Comparison of ENCODE assay signal across 16 cellular contexts in the genomic region with DNA sequence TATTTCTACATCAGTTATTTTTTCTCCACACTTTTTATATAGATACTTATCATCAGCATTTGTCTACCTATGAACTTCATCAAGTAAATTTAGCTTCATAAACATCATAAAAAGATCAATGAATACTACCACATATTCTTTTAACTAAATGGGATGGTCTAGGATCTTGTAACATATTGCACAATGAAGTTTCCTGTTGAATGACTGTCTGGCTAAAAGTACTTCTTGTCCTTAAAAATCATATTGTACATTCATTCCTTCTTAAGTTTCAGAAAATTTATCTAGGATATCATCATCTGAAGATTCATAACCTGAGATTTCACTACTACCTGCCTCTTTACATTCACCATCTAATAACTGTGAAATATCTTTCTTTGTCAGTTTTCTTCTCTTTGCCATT.
DNase-seq lines count a peak whose midpoint lies in the region; ATAC-seq, FAIRE-seq and TF ChIP-seq lines count a peak whose summit lies in the region.
"Had no signal": no experiment of that assay in that cellular context is flagged by ENCODE, and none has a peak within 500 bp of the region (broad histone marks: within the 10 kb centered on the region; RNA-seq: fewer than 3 reads in every experiment).

No MANE protein-coding gene starts in this region.

- peaks cover 2% of the 10 kb centered on the region; the same call in 1 of the 2 replicates for H3K9me3 ChIP-seq in IMR-90 (ENCODE audit: control insufficient read depth, insufficient read depth, low read length)
- no peaks in the 10 kb centered on the region for H3K9me3 ChIP-seq in skeletal muscle satellite cell (replicated peaks; ENCODE audit: low read length)
- H3K9me3 ChIP-seq: Caco-2, HAP-1 had no signal

- no peak overlapping the region for H3K27ac ChIP-seq in IMR-90 (ENCODE audit: insufficient read depth, low read length)

- no peak overlapping the region for H3K14ac ChIP-seq in IMR-90 (replicated peaks; ENCODE audit: low read depth, low read length)

- POLR2A ChIA-PET in IMR-90 (lab: Charles Lee; ENCODE audit: unreplicated experiment): no interaction called here

- BruUV-seq in IMR-90 (replicated peaks; lab: Mats Ljungman, UMichigan): no TSS peak

- no peak for DNase-seq in IMR-90
- DNase-seq in bronchial epithelial cell (ENCODE audit: low read depth): peak; percentile 40
- DNase-seq in fibroblast of the aortic adventitia (ENCODE audit: low read depth): peak; percentile 21
- no peak for DNase-seq in activated CD8-positive, alpha-beta memory T cell treated with anti-CD3 and anti-CD28 coated beads, Interleukin-2, amount 50 U/mL, for 4 hours
- no peak for DNase-seq in dermis blood vessel endothelial cell
- DNase-seq: Caco-2, EL, NCI-H1417 treated with DMSO at 0.1 percent for 48 hours, NCI-H2081, NCI-H510A, NCI-H82, PC-3 had no signal

- H3K56ac ChIP-seq in IMR-90 (ENCODE audit: extremely low read depth, insufficient read depth, low read length): no peak overlapping the region

- H3K9me1 ChIP-seq in IMR-90 (ENCODE audit: insufficient read depth, low read length): no peaks in the 10 kb centered on the region

- H3K4ac ChIP-seq in IMR-90 (ENCODE audit: low read depth, low read length): no peak overlapping the region

- H3K9ac ChIP-seq in IMR-90 (ENCODE audit: low read depth, low read length): no peak overlapping the region
- H3K9ac ChIP-seq in skeletal muscle satellite cell (ENCODE audit: low read depth, low read length): no peak overlapping the region

- no peak for TF ChIP-seq CTCF in IMR-90 (conservative IDR thresholded peaks at IDR 0.05; ENCODE audit: low read depth, low read length)
- TF ChIP-seq CTCF in bronchial epithelial cell (IDR thresholded peaks at IDR 0.05; ENCODE audit: insufficient read depth, low read length, severe bottlenecking): no peak
- TF ChIP-seq CTCF in fibroblast of the aortic adventitia (IDR thresholded peaks at IDR 0.05; ENCODE audit: insufficient read depth, low read length): no peak

- no peak overlapping the region for H4K91ac ChIP-seq in IMR-90 (ENCODE audit: insufficient read depth, low read depth, low read length)

- H3K18ac ChIP-seq in IMR-90 (ENCODE audit: low read depth, low read length): no peak overlapping the region

- H3K4me2 ChIP-seq in IMR-90 (ENCODE audit: low read depth, low read length): no peak overlapping the region
- H3K4me2 ChIP-seq in skeletal muscle satellite cell (ENCODE audit: low read length): peak overlapping the region; percentile 43

- TF ChIP-seq POLR2A in IMR-90 (IDR thresholded peaks at IDR 0.05; ENCODE audit: low read depth, low read length): no peak

- no peak overlapping the region for H2AK9ac ChIP-seq in IMR-90 (replicated peaks; ENCODE audit: low read depth, low read length, poor library complexity)

- no peaks in the 10 kb centered on the region for H3K36me3 ChIP-seq in IMR-90 (ENCODE audit: control insufficient read depth, insufficient read depth, low read length)
- no peaks in the 10 kb centered on the region for H3K36me3 ChIP-seq in bronchial epithelial cell (ENCODE audit: control insufficient read depth, insufficient read depth, low read length)
- H3K36me3 ChIP-seq in skeletal muscle satellite cell (ENCODE audit: insufficient read depth, low read length): no peaks in the 10 kb centered on the region
- H3K36me3 ChIP-seq: HAP-1 had no signal

- CTCF ChIA-PET in IMR-90 (lab: Yijun Ruan, JAX): no interaction called here

- dilution Hi-C loops in IMR-90 (cut with HindIII; ENCODE audit: low sequenced_read_pairs, unreplicated experiment): no loop called here

- no peak overlapping the region for H2BK120ac ChIP-seq in IMR-90 (ENCODE audit: low read depth, low read length)

- no peak overlapping the region for H3K23ac ChIP-seq in IMR-90 (ENCODE audit: low read depth, low read length)

- no peak overlapping the region for H2BK15ac ChIP-seq in IMR-90 (ENCODE audit: low read depth, low read length)

- H4K8ac ChIP-seq in IMR-90 (ENCODE audit: low read depth in 2 of 2, low read length in 2 of 2): no peak overlapping the region

- H3K27me3 ChIP-seq in IMR-90 (ENCODE audit: control insufficient read depth, insufficient read depth, low read length) (no peaks in the 10 kb centered on the region), bronchial epithelial cell (ENCODE audit: control insufficient read depth, insufficient read depth, low read length) (no peaks in the 10 kb centered on the region), skeletal muscle satellite cell (ENCODE audit: control insufficient read depth, insufficient read depth, low read length) (no peaks in the 10 kb centered on the region)

- TF ChIP-seq RAD21 in IMR-90 (IDR thresholded peaks at IDR 0.05; ENCODE audit: low read length): no peak

- no peak overlapping the region for H2AK5ac ChIP-seq in IMR-90 (ENCODE audit: low read depth, low read length)

- H2BK5ac ChIP-seq in IMR-90 (ENCODE audit: low read depth, low read length, poor library complexity, severe bottlenecking): no peak overlapping the region

- ATAC-seq in IMR-90 (ENCODE audit: low read depth): no peak
- ATAC-seq in HG02981 (IDR thresholded peaks at IDR 0.05; ENCODE audit: unreplicated experiment): no peak
- ATAC-seq: PC-3 had no signal

- no peak overlapping the region for H2AFZ ChIP-seq in IMR-90 (replicated peaks; ENCODE audit: low read length, poor library complexity)

- no peak overlapping the region for H2BK20ac ChIP-seq in IMR-90 (ENCODE audit: low read depth, low read length)

- peaks cover 2% of the 10 kb centered on the region for H3K4me1 ChIP-seq in IMR-90 (ENCODE audit: control insufficient read depth, insufficient read depth, low read length)
- peaks cover 38% of the 10 kb centered on the region for H3K4me1 ChIP-seq in skeletal muscle satellite cell (ENCODE audit: control insufficient read depth, insufficient read depth, low read length)
- H3K4me1 ChIP-seq: HAP-1 had no signal

- no peak for FAIRE-seq in bronchial epithelial cell (lab: Jason Lieb, UNC)
- FAIRE-seq: HTR-8/SVneo had no signal

- H3K4me3 ChIP-seq in IMR-90 (ENCODE audit: insufficient read depth, low read depth, low read length) (no peak overlapping the region), bronchial epithelial cell (ENCODE audit: low read depth, low read length) (no peak overlapping the region), fibroblast of the aortic adventitia (ENCODE audit: low read depth, low read length) (no peak overlapping the region), skeletal muscle satellite cell (ENCODE audit: low read length) (peak overlapping the region; percentile 21)
- H3K4me3 ChIP-seq: HAP-1 had no signal

- H4K20me1 ChIP-seq in IMR-90 (ENCODE audit: insufficient read depth, low read length): no peaks in the 10 kb centered on the region

- intact Hi-C loops in IMR-90 (cut with micrococcal nuclease): loop anchor here (10.0 kb wide), 1 partner anchor 216 kb away; no protein-coding TSS in a partner anchor

- peaks cover 11 to 19% of the 10 kb centered on the region in 2 experiments for H3K79me1 ChIP-seq in IMR-90 (ENCODE audit: low read depth in 1 of 2, low read length in 2 of 2)

- in situ Hi-C loops in IMR-90 (cut with MboI; ENCODE audit: low sequenced_read_pairs): no loop called here

- no peak overlapping the region for H4K5ac ChIP-seq in IMR-90 (ENCODE audit: low read depth, low read length)

TF ChIP-seq in IMR-90, 13 proteins besides CTCF, POLR2A, EP300 and RAD21:
- TF ChIP-seq CEBPB (IDR thresholded peaks at IDR 0.05; ENCODE audit: low read depth, low read length): peak; percentile 79
- TF ChIP-seq MAZ (IDR thresholded peaks at IDR 0.05; ENCODE audit: borderline replicate concordance, low read depth, low read length): no peak

Comparison
In these comparisons a context has a peak if more than half of its experiments do, and no peak if none do; other contexts are left out.
1. DNase-seq: peak in bronchial epithelial cell (single experiment) and fibroblast of the aortic adventitia (single experiment); none in IMR-90 (single experiment), activated CD8-positive, alpha-beta memory T cell treated with anti-CD3 and anti-CD28 coated beads, Interleukin-2, amount 50 U/mL, for 4 hours (single experiment) and dermis blood vessel endothelial cell (single experiment).